1 cellular context compared by ENCODE assay signal in genomic region chr22:39149915-39150847, GRCh38.
TF ChIP-seq lines count a peak whose summit lies in the region.

No MANE protein-coding gene starts in this region.

TF ChIP-seq in SK-N-SH treated with all-trans-retinoic acid at 6 μM for 48 hours, 23 proteins besides CTCF, POLR2A, EP300 and RAD21 (continued from another document):
- no peak for TF ChIP-seq ARNTL (CRISPR knock-in tag; IDR thresholded peaks at IDR 0.05; ENCODE audit: borderline replicate concordance, low read depth)
- TF ChIP-seq OSR1 (CRISPR knock-in tag; IDR thresholded peaks at IDR 0.05) = no peak
- no peak for TF ChIP-seq PPARA (CRISPR knock-in tag; IDR thresholded peaks at IDR 0.05; ENCODE audit: borderline replicate concordance)
